22 cellular contexts compared by ENCODE assay signal in the genomic region with DNA sequence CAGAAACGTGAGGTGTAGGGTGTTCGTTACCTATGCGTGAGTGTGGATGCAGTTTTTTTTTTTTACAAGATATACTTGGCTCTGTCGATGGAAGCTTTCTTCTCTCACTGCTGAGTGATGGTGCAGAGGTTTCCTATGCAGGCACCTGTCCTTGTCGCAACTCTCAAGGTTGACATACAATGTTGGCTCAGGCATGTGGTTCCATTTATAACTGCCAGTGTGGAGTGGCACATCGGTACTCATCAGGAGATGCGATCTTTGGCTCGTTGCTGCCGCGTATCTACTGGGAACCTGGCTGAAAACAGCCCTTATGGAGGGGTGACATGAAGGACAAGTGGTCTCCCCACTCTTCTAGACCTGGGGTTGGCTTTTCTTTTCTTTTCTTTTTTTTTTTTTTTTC.
DNase-seq lines count a peak whose midpoint lies in the region; ATAC-seq, FAIRE-seq and TF ChIP-seq lines count a peak whose summit lies in the region.
"Had no signal": no experiment of that assay in that cellular context is flagged by ENCODE, and none has a peak within 500 bp of the region (broad histone marks: within the 10 kb centered on the region; RNA-seq: fewer than 3 reads in every experiment).

No MANE protein-coding gene starts in this region.

- no peak overlapping the region for H3K18ac ChIP-seq in H1 (ENCODE audit: extremely low read depth, low read length)

- no peak overlapping the region for H3K4ac ChIP-seq in H1 (replicated peaks; ENCODE audit: insufficient read length, low read depth, low read length)

- H2AK5ac ChIP-seq in H1 (ENCODE audit: low read depth, low read length), result no peak overlapping the region

- no peak for DNase-seq in Right ventricle myocardium superior
- no peak for DNase-seq in left ventricle myocardium inferior
- no peak for DNase-seq in H1 (ENCODE audit: low read depth in 1 of 2, low spot score in 2 of 2)
- peak; percentile 31 for DNase-seq in islet precursor cell
- no peak for DNase-seq in DMS 273 treated with DMSO at 0.1 percent for 48 hours (lab: John Stamatoyannopoulos, UW)
- DNase-seq in NK-92 treated with Interleukin-12 subunit alpha and Interleukin-12 subunit beta, amount 100 ng/mL, for 24 hours (lab: John Stamatoyannopoulos, UW), result no peak
- DNase-seq: 8988T; ACHN; AML-193; BE2C; CD4-positive, alpha-beta T cell; CD8-positive, alpha-beta memory T cell; DMS53; DMS79 treated with DMSO at 0.1 percent for 48 hours; GF-D8; H9 had no signal

- no peak overlapping the region for H2BK15ac ChIP-seq in H1 (ENCODE audit: low read length)

- H3K4me1 ChIP-seq in left ventricle myocardium inferior (no peaks in the 10 kb centered on the region), H1 (replicated peaks in 1 of 4; ENCODE audit: control insufficient read depth in 3 of 4, insufficient read depth in 4 of 4, low read length in 3 of 4) (peaks cover 0 to 8% (median 3%) of the 10 kb centered on the region in 4 experiments; a peak in 3 of 7 replicates)
- H3K4me1 ChIP-seq: A549 had no signal

- H3K4me3 ChIP-seq in left ventricle myocardium inferior (no peak overlapping the region), H1 (ENCODE audit: extremely low read depth in 1 of 4, insufficient read depth in 2 of 4, low read depth in 3 of 4, low read length in 4 of 4) (no peak overlapping the region)
- H3K4me3 ChIP-seq: A549; BLaER1 treated with 17β-estradiol and CSF1 and Interleukin-3, amounts not matched to agents 10 nM and 100 nM had no signal

- no peaks in the 10 kb centered on the region for H4K20me1 ChIP-seq in H1 (replicated peaks in 1 of 2; ENCODE audit: control insufficient read depth in 1 of 2, insufficient read depth in 2 of 2, low read length in 2 of 2)
- H4K20me1 ChIP-seq: BLaER1 treated with 17β-estradiol and CSF1 and Interleukin-3, amounts not matched to agents 10 nM and 100 nM had no signal

- no peak overlapping the region for H3K14ac ChIP-seq in H1 (ENCODE audit: insufficient read length)

- POLR2A ChIA-PET in H1 (lab: Charles Lee; ENCODE audit: partially characterized antibody), result no interaction called here

- H3K36me3 ChIP-seq in left ventricle myocardium inferior (no peaks in the 10 kb centered on the region), H1 (ENCODE audit: control insufficient read depth in 2 of 4, insufficient read depth in 4 of 4, low read length in 3 of 4) (no peaks in the 10 kb centered on the region)
- H3K36me3 ChIP-seq: BE2C; BLaER1 treated with 17β-estradiol and CSF1 and Interleukin-3, amounts not matched to agents 10 nM and 100 nM had no signal

- no peak for TF ChIP-seq RAD21 in H1 (IDR thresholded peaks at IDR 0.05 in 1 of 2, conservative IDR thresholded peaks at IDR 0.05 in 1 of 2; ENCODE audit: low read depth in 2 of 2, low read length in 2 of 2)

- H3K79me1 ChIP-seq in H1 (ENCODE audit: low read depth, low read length), result no peaks in the 10 kb centered on the region

- CTCF ChIA-PET in H1 (lab: Charles Lee; ENCODE audit: partially characterized antibody), result interaction anchor here (1.0 to 1.6 kb wide), 2 partner anchors 43 to 181 kb away, joined by 3 to 4 read pairs; no protein-coding TSS in a partner anchor

- no peaks in the 10 kb centered on the region for H3K79me2 ChIP-seq in H1 (ENCODE audit: control insufficient read depth in 1 of 2, insufficient read depth in 2 of 2, low read length in 2 of 2)

- no peak overlapping the region for H3K23ac ChIP-seq in H1 (ENCODE audit: insufficient read length)

- H3K9ac ChIP-seq in H1 (replicated peaks in 1 of 4; ENCODE audit: extremely low read depth in 1 of 4, low read depth in 3 of 4, low read length in 3 of 4), result no peak overlapping the region
- H3K9ac ChIP-seq: BLaER1 treated with 17β-estradiol and CSF1 and Interleukin-3, amounts not matched to agents 10 nM and 100 nM had no signal

- ATAC-seq in Right ventricle myocardium superior (ENCODE audit: poor library complexity), result peak; percentile 60
- ATAC-seq in HG03139 (IDR thresholded peaks at IDR 0.05; ENCODE audit: unreplicated experiment), result no peak
- ATAC-seq: A549, HCT116 had no signal

- TF ChIP-seq EP300 in H1 (IDR thresholded peaks at IDR 0.05; ENCODE audit: borderline replicate concordance in 1 of 2, low read depth in 2 of 2, low read length in 2 of 2), result no peak

- no peak overlapping the region for H4K8ac ChIP-seq in H1 (ENCODE audit: extremely low read depth, insufficient read depth, low read length)

- TF ChIP-seq CTCF in left ventricle myocardium inferior (IDR thresholded peaks at IDR 0.05; ENCODE audit: borderline replicate concordance) (no peak), H1 (IDR thresholded peaks at IDR 0.05; ENCODE audit: control extremely low read depth in 1 of 3, insufficient read depth in 1 of 3, low read depth in 1 of 3, low read length in 3 of 3) (no peak)

- H2AFZ ChIP-seq in H1 (ENCODE audit: low read length), result no peak overlapping the region

- H4K5ac ChIP-seq in H1 (ENCODE audit: insufficient read length, low read depth, low read length), result no peak overlapping the region

- intact Hi-C loops in Right ventricle myocardium superior (cut with DNase I) (no loop called here), left ventricle myocardium inferior (cut with micrococcal nuclease) (no loop called here)

- TF ChIP-seq POLR2A in H1 (IDR thresholded peaks at IDR 0.05; ENCODE audit: control extremely low read depth in 1 of 2, low read depth in 2 of 2, low read length in 2 of 2), result no peak

- H3K27me3 ChIP-seq in left ventricle myocardium inferior (ENCODE audit: low read depth), result no peaks in the 10 kb centered on the region
- no peaks in the 10 kb centered on the region; a peak in 1 of 7 replicates for H3K27me3 ChIP-seq in H1 (replicated peaks in 1 of 4; ENCODE audit: control insufficient read depth in 3 of 4, extremely low read depth in 1 of 4, insufficient read depth in 3 of 4, low read length in 3 of 4)
- H3K27me3 ChIP-seq: BE2C; BLaER1 treated with 17β-estradiol and CSF1 and Interleukin-3, amounts not matched to agents 10 nM and 100 nM had no signal

- 91% methylated on average over 10 of the region's 10 CpGs; no CpG with 5 or more reads in 1 of the 2 experiments for whole genome bisulfite sequencing in H1 (ENCODE audit: extremely low coverage in 1 of 2, insufficient coverage in 1 of 2, insufficient read length in 1 of 2, insufficient replicate concordance in 2 of 2, low coverage in 1 of 2, low lambda C conversion rate in 2 of 2, missing lambda C conversion rate in 1 of 2), 2 experiments

- no peaks in the 10 kb centered on the region for H3K23me2 ChIP-seq in H1 (ENCODE audit: low read depth, low read length)

- H3K56ac ChIP-seq in H1 (replicated peaks; ENCODE audit: insufficient read length, low read depth, low read length), result no peak overlapping the region

- H3K4me2 ChIP-seq in H1 (ENCODE audit: insufficient read depth in 1 of 2, low read depth in 2 of 2, low read length in 2 of 2), result no peak overlapping the region
- H3K4me2 ChIP-seq: A549; BLaER1 treated with 17β-estradiol and CSF1 and Interleukin-3, amounts not matched to agents 10 nM and 100 nM had no signal

- no peaks in the 10 kb centered on the region for H3K9me3 ChIP-seq in left ventricle myocardium inferior (replicated peaks)
- 0 out of 4 replicates have a peak, but pooled peaks cover 0 to 2% of the 10 kb centered on the region in 2 experiments for H3K9me3 ChIP-seq in H1 (ENCODE audit: insufficient read depth in 2 of 2, low read depth in 1 of 2, low read length in 1 of 2)
- H3K9me3 ChIP-seq: A549; BE2C; BLaER1 treated with 17β-estradiol and CSF1 and Interleukin-3, amounts not matched to agents 10 nM and 100 nM had no signal

- H2BK5ac ChIP-seq in H1 (ENCODE audit: low read depth, low read length), result no peak overlapping the region

- H2BK12ac ChIP-seq in H1 (ENCODE audit: low read depth, low read length), result no peak overlapping the region

- H2BK120ac ChIP-seq in H1 (replicated peaks; ENCODE audit: low read depth, low read length), result no peak overlapping the region

- H3K27ac ChIP-seq in left ventricle myocardium inferior (replicated peaks) (no peak overlapping the region), H1 (ENCODE audit: low read depth, low read length) (no peak overlapping the region)
- H3K27ac ChIP-seq: A549; BLaER1 treated with 17β-estradiol and CSF1 and Interleukin-3, amounts not matched to agents 10 nM and 100 nM had no signal

- H4K91ac ChIP-seq in H1 (replicated peaks; ENCODE audit: insufficient read length, low read length), result peak overlapping the region; percentile 22

- H2BK20ac ChIP-seq in H1 (ENCODE audit: low read length), result no peak overlapping the region

- FAIRE-seq in H1 (lab: Jason Lieb, UNC), result no peak
- FAIRE-seq: A549, D721Med, GM12891 had no signal

TF ChIP-seq in H1, 55 proteins besides CTCF, POLR2A, EP300 and RAD21:
- TF ChIP-seq EZH2 (IDR thresholded peaks at IDR 0.05; ENCODE audit: low read depth, low read length, severe bottlenecking) (no peak), CHD2 (IDR thresholded peaks at IDR 0.05; ENCODE audit: low read length) (no peak), SIN3A (conservative IDR thresholded peaks at IDR 0.05 in 1 of 2, IDR thresholded peaks at IDR 0.05 in 1 of 2; ENCODE audit: low read depth in 1 of 2, low read length in 2 of 2) (no peak), CBX8 (IDR thresholded peaks at IDR 0.05; ENCODE audit: borderline replicate concordance, low read depth, low read length) (no peak), TEAD4 (IDR thresholded peaks at IDR 0.05; ENCODE audit: low read depth, low read length) (no peak), KDM4A (IDR thresholded peaks at IDR 0.05; ENCODE audit: low read depth, low read length, severe bottlenecking) (no peak), KDM5A (IDR thresholded peaks at IDR 0.05; ENCODE audit: low read length) (no peak), ASH2L (IDR thresholded peaks at IDR 0.05; ENCODE audit: low read length) (no peak), JUND (IDR thresholded peaks at IDR 0.05; ENCODE audit: low read length) (no peak), SRF (IDR thresholded peaks at IDR 0.05; ENCODE audit: low read depth, low read length) (no peak), GABPA (IDR thresholded peaks at IDR 0.05; ENCODE audit: borderline replicate concordance, insufficient read depth, low read length) (no peak), BACH1 (IDR thresholded peaks at IDR 0.05; ENCODE audit: low read length) (no peak), SIRT6 (IDR thresholded peaks at IDR 0.05; ENCODE audit: low read length) (no peak), RNF2 (IDR thresholded peaks at IDR 0.05; ENCODE audit: borderline replicate concordance, low read depth, low read length, missing control alignments, poor library complexity, severe bottlenecking) (no peak)
TF ChIP-seq in H1: peak in this region for 0.
